11 cellular contexts compared by ENCODE assay signal in the genomic region with DNA sequence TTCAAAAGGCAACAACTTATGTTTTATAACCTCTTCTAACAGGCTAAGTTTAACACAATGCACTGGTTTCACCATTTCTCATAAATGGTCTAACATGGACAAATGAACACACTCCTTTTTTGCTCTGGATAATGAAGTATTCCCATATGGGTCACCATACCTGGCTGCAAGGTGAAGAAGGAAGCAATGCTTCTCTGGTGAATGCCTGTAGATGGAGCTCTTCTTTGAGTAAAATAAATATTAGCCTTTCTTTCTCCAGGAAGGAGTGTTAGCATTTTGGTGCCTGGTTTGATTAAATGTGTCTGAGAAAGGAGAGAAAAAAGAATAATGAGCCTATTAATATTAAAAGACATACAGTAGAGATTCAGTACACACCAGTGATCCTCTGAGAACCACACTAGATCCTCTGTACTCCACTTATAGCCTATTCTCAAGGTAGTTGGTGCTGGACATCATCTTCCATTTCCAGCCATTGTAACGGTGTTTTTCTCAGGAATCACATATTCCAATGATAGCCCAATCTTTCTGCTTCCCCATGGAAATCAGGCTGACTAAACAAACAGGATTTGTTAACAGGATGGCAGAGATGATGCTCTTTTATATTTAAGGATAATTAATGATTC. TPM values are rescaled to one million over a fixed set of nuclear protein-coding genes. Genes with fewer than 3 reads are reported as not detected.
A peak's percentile ranks its signal among the peaks of the same experiment; 100 is the strongest.
DNase-seq lines count a peak whose midpoint lies in the region; ATAC-seq and TF ChIP-seq lines count a peak whose summit lies in the region.
"Had no signal": no experiment of that assay in that cellular context is flagged by ENCODE, and none has a peak within 500 bp of the region (broad histone marks: within the 10 kb centered on the region; RNA-seq: fewer than 3 reads in every experiment).

No MANE protein-coding gene starts in this region.

- H3K27ac ChIP-seq in cardiac muscle cell (peak overlapping the region; percentile 25), esophagus squamous epithelium (no peak overlapping the region), upper lobe of right lung (no peak overlapping the region), right cardiac atrium (ENCODE audit: low read length) (no peak overlapping the region)
- H3K27ac ChIP-seq: SK-N-MC had no signal

- WGBS in esophagus squamous epithelium, 2 donors = 71 to 81% methylated on average over 1 of the region's 1 CpG
- 91% methylated on average over 1 of the region's 1 CpG for WGBS in right cardiac atrium

- no peaks in the 10 kb centered on the region for H3K4me1 Mint-ChIP-seq in activated T-helper 1 cell treated with anti-CD3 and anti-CD28 coated beads, Interleukin-12 subunit alpha, Interleukin-12 subunit beta, Interleukin-2, Interleukin-4 antibody, amounts not matched to agents 30 ng/mL and 10 ng/mL and 1 ng/mL, durations not matched to agents 14 hours and 24 hours and 36 hours (ENCODE audit: low read depth)
- H3K4me1 Mint-ChIP-seq: activated naive CD8-positive, alpha-beta T cell treated with anti-CD3 and anti-CD28 coated beads, Interleukin-2, amount 10 ng/mL, durations not matched to agents 7 days and 5 days had no signal

- H3K36me3 Mint-ChIP-seq in activated T-helper 1 cell treated with anti-CD3 and anti-CD28 coated beads, Interleukin-12 subunit alpha, Interleukin-12 subunit beta, Interleukin-2, Interleukin-4 antibody, amounts not matched to agents 30 ng/mL and 10 ng/mL and 1 ng/mL, durations not matched to agents 14 hours and 24 hours and 36 hours (ENCODE audit: low read depth) = peaks cover 19% of the 10 kb centered on the region

- TF ChIP-seq CTCF in cardiac muscle cell (IDR thresholded peaks at IDR 0.05; ENCODE audit: low read depth, low read length) (peak; percentile 47), esophagus squamous epithelium (IDR thresholded peaks at IDR 0.05) (peak in 5 of 6 experiments; percentile 25 to 59 (median 34)), upper lobe of right lung (IDR thresholded peaks at IDR 0.05) (peak; percentile 35)

- no peak overlapping the region for H3K27ac Mint-ChIP-seq in activated T-helper 1 cell treated with anti-CD3 and anti-CD28 coated beads, Interleukin-12 subunit alpha, Interleukin-12 subunit beta, Interleukin-2, Interleukin-4 antibody, amounts not matched to agents 30 ng/mL and 10 ng/mL and 1 ng/mL, durations not matched to agents 14 hours and 24 hours and 36 hours
- H3K27ac Mint-ChIP-seq: activated naive CD8-positive, alpha-beta T cell treated with anti-CD3 and anti-CD28 coated beads, Interleukin-2, amount 10 ng/mL, durations not matched to agents 7 days and 5 days had no signal

- H3K27me3 ChIP-seq in cardiac muscle cell = no peaks in the 10 kb centered on the region
- no peaks in the 10 kb centered on the region for H3K27me3 ChIP-seq in esophagus squamous epithelium
- H3K27me3 ChIP-seq in upper lobe of right lung = no peaks in the 10 kb centered on the region
- no peaks in the 10 kb centered on the region for H3K27me3 ChIP-seq in right cardiac atrium (ENCODE audit: control insufficient read depth, insufficient read depth)

- H3K4me1 ChIP-seq in cardiac muscle cell (ENCODE audit: low read depth) (peaks cover 5% of the 10 kb centered on the region), esophagus squamous epithelium (peaks cover 0 to 7% (median 0%) of the 10 kb centered on the region in 3 donors), upper lobe of right lung (no peaks in the 10 kb centered on the region), right cardiac atrium (ENCODE audit: control insufficient read depth, insufficient read depth, low read length) (no peaks in the 10 kb centered on the region)

- no peak for DNase-seq in cardiac muscle cell (ENCODE audit: low read depth in 1 of 2, low spot score in 1 of 2)
- no peak for DNase-seq in cardiac septum (ENCODE audit: low spot score)
- DNase-seq in NCI-H69 (lab: John Stamatoyannopoulos, UW) = peak; percentile 35
- DNase-seq in esophagus squamous epithelium (lab: John Stamatoyannopoulos, UW) = no peak
- DNase-seq in upper lobe of right lung = no peak
- no peak for DNase-seq in activated T-helper 1 cell treated with anti-CD3 and anti-CD28 coated beads, Interleukin-12 subunit alpha, Interleukin-12 subunit beta, Interleukin-2, Interleukin-4 antibody, amounts not matched to agents 30 ng/mL and 10 ng/mL and 1 ng/mL, durations not matched to agents 14 hours and 24 hours and 36 hours (ENCODE audit: low spot score)
- DNase-seq in effector CD4-positive, alpha-beta T cell = no peak
- DNase-seq in right cardiac atrium = no peak
- DNase-seq: activated naive CD8-positive, alpha-beta T cell treated with anti-CD3 and anti-CD28 coated beads, Interleukin-2, amount 10 ng/mL, durations not matched to agents 7 days and 5 days had no signal

- intact Hi-C loops in cardiac septum (cut with DNase I) (no loop called here), esophagus squamous epithelium (cut with DNase I) (no loop called here), upper lobe of right lung (cut with DNase I) (no loop called here), right cardiac atrium (cut with DNase I) (no loop called here)
- intact Hi-C loops in activated T-helper 1 cell treated with anti-CD3 and anti-CD28 coated beads, Interleukin-12 subunit alpha, Interleukin-12 subunit beta, Interleukin-2, Interleukin-4 antibody, amounts not matched to agents 30 ng/mL and 10 ng/mL and 1 ng/mL, durations not matched to agents 14 hours and 24 hours and 36 hours (cut with micrococcal nuclease) = no loop called here

- H3K36me3 ChIP-seq in cardiac muscle cell = peaks cover 15% of the 10 kb centered on the region
- H3K36me3 ChIP-seq in esophagus squamous epithelium = peaks cover 0 to 35% (median 15%) of the 10 kb centered on the region in 3 donors
- H3K36me3 ChIP-seq in upper lobe of right lung = peaks cover 19% of the 10 kb centered on the region

- H3K4me3 Mint-ChIP-seq in activated T-helper 1 cell treated with anti-CD3 and anti-CD28 coated beads, Interleukin-12 subunit alpha, Interleukin-12 subunit beta, Interleukin-2, Interleukin-4 antibody, amounts not matched to agents 30 ng/mL and 10 ng/mL and 1 ng/mL, durations not matched to agents 14 hours and 24 hours and 36 hours = no peak overlapping the region
- H3K4me3 Mint-ChIP-seq: activated naive CD8-positive, alpha-beta T cell treated with anti-CD3 and anti-CD28 coated beads, Interleukin-2, amount 10 ng/mL, durations not matched to agents 7 days and 5 days had no signal

- no peaks in the 10 kb centered on the region for H3K9me3 Mint-ChIP-seq in activated T-helper 1 cell treated with anti-CD3 and anti-CD28 coated beads, Interleukin-12 subunit alpha, Interleukin-12 subunit beta, Interleukin-2, Interleukin-4 antibody, amounts not matched to agents 30 ng/mL and 10 ng/mL and 1 ng/mL, durations not matched to agents 14 hours and 24 hours and 36 hours
- H3K9me3 Mint-ChIP-seq: activated naive CD8-positive, alpha-beta T cell treated with anti-CD3 and anti-CD28 coated beads, Interleukin-2, amount 10 ng/mL, durations not matched to agents 7 days and 5 days had no signal

- TF ChIP-seq POLR2A in esophagus squamous epithelium (IDR thresholded peaks at IDR 0.05) = no peak

- no peaks in the 10 kb centered on the region for H3K9me3 ChIP-seq in cardiac muscle cell (ENCODE audit: low read depth)
- no peaks in the 10 kb centered on the region for H3K9me3 ChIP-seq in esophagus squamous epithelium
- no peaks in the 10 kb centered on the region for H3K9me3 ChIP-seq in upper lobe of right lung
- H3K9me3 ChIP-seq in right cardiac atrium (ENCODE audit: control insufficient read depth, low read length) = no peaks in the 10 kb centered on the region

- peak; percentile 62 for ATAC-seq in upper lobe of right lung
- ATAC-seq in right cardiac atrium = no peak

- H3K27me3 Mint-ChIP-seq in activated T-helper 1 cell treated with anti-CD3 and anti-CD28 coated beads, Interleukin-12 subunit alpha, Interleukin-12 subunit beta, Interleukin-2, Interleukin-4 antibody, amounts not matched to agents 30 ng/mL and 10 ng/mL and 1 ng/mL, durations not matched to agents 14 hours and 24 hours and 36 hours (ENCODE audit: insufficient read depth) = no peaks in the 10 kb centered on the region
- H3K27me3 Mint-ChIP-seq: activated naive CD8-positive, alpha-beta T cell treated with anti-CD3 and anti-CD28 coated beads, Interleukin-2, amount 10 ng/mL, durations not matched to agents 7 days and 5 days had no signal

- H3K4me3 ChIP-seq in cardiac muscle cell (no peak overlapping the region), esophagus squamous epithelium (no peak overlapping the region), upper lobe of right lung (no peak overlapping the region), right cardiac atrium (ENCODE audit: low read length) (no peak overlapping the region)
- H3K4me3 ChIP-seq: lung, SK-N-MC had no signal

RNA-seq across cellular contexts. Expression of gene MTFR1L, which starts 17.6 kb away (rescaled TPM):
- 158 and 197 TPM in 2 replicates for total RNA-seq in cardiac muscle cell
- polyA plus RNA-seq in cardiac muscle cell = 251 and 266 TPM in 2 replicates
- 187 TPM for total RNA-seq in cardiac septum
- total RNA-seq in esophagus squamous epithelium = 10 to 100 TPM; 24.4 to 53.8 (median 28.3) TPM
- total RNA-seq in upper lobe of right lung = 46.0 TPM
- total RNA-seq in activated T-helper 1 cell treated with anti-CD3 and anti-CD28 coated beads, Interleukin-12 subunit alpha, Interleukin-12 subunit beta, Interleukin-2, Interleukin-4 antibody, amounts not matched to agents 30 ng/mL and 10 ng/mL and 1 ng/mL, durations not matched to agents 14 hours and 24 hours and 36 hours = 29.3 and 30.0 TPM in 2 replicates
- total RNA-seq in right cardiac atrium = 100 to 1,000 TPM; 125 to 195 (median 180) TPM
- polyA plus RNA-seq in right cardiac atrium = 130 TPM

RNA-seq across cellular contexts. Expression of gene AUNIP, which starts 21.9 kb away (rescaled TPM):
- total RNA-seq in cardiac muscle cell (3.0 and 4.4 TPM in 2 replicates), cardiac septum (not detected), esophagus squamous epithelium (1 to 10 TPM; 1.3 to 5.4 (median 2.5) TPM), upper lobe of right lung (not detected), right cardiac atrium (under 1 TPM in 1 of 4 donors, not detected in 3; 0.34 TPM)
- polyA plus RNA-seq in cardiac muscle cell (4.9 and 5.6 TPM in 2 replicates), right cardiac atrium (not detected)
- total RNA-seq in activated T-helper 1 cell treated with anti-CD3 and anti-CD28 coated beads, Interleukin-12 subunit alpha, Interleukin-12 subunit beta, Interleukin-2, Interleukin-4 antibody, amounts not matched to agents 30 ng/mL and 10 ng/mL and 1 ng/mL, durations not matched to agents 14 hours and 24 hours and 36 hours = 10.2 and 12.3 TPM in 2 replicates

RNA-seq across cellular contexts. Expression of gene SELENON, which starts 37.4 kb away (rescaled TPM):
- total RNA-seq in cardiac muscle cell = 97.3 and 123 TPM in 2 replicates
- polyA plus RNA-seq in cardiac muscle cell = 111 and 130 TPM in 2 replicates
- total RNA-seq in cardiac septum = 53.0 TPM
- total RNA-seq in esophagus squamous epithelium = 10 to 100 TPM; 19.7 to 34.5 (median 24.5) TPM
- 95.9 TPM for total RNA-seq in upper lobe of right lung
- 5.2 and 5.3 TPM in 2 replicates for total RNA-seq in activated T-helper 1 cell treated with anti-CD3 and anti-CD28 coated beads, Interleukin-12 subunit alpha, Interleukin-12 subunit beta, Interleukin-2, Interleukin-4 antibody, amounts not matched to agents 30 ng/mL and 10 ng/mL and 1 ng/mL, durations not matched to agents 14 hours and 24 hours and 36 hours
- total RNA-seq in right cardiac atrium = 10 to 100 TPM; 34.7 to 48.2 (median 40.5) TPM
- polyA plus RNA-seq in right cardiac atrium = 26.4 TPM

RNA-seq across cellular contexts. Expression of gene PAQR7, which starts 38.1 kb away (rescaled TPM):
- total RNA-seq in cardiac muscle cell (10.7 and 12.5 TPM in 2 replicates), cardiac septum (2.4 TPM), esophagus squamous epithelium (10 to 100 TPM in 3 of 4 donors, 1 to 10 TPM in 1; 6.6 to 18.3 (median 12.1) TPM), upper lobe of right lung (10.8 TPM), right cardiac atrium (1 to 10 TPM; 2.5 to 3.1 (median 2.9) TPM)
- polyA plus RNA-seq in cardiac muscle cell (2.1 and 3.1 TPM in 2 replicates), right cardiac atrium (1.5 TPM)
- total RNA-seq in activated T-helper 1 cell treated with anti-CD3 and anti-CD28 coated beads, Interleukin-12 subunit alpha, Interleukin-12 subunit beta, Interleukin-2, Interleukin-4 antibody, amounts not matched to agents 30 ng/mL and 10 ng/mL and 1 ng/mL, durations not matched to agents 14 hours and 24 hours and 36 hours = 5.8 and 6.1 TPM in 2 replicates
